Comparison of ENCODE assay signal across 1 cellular context in the genomic region with DNA sequence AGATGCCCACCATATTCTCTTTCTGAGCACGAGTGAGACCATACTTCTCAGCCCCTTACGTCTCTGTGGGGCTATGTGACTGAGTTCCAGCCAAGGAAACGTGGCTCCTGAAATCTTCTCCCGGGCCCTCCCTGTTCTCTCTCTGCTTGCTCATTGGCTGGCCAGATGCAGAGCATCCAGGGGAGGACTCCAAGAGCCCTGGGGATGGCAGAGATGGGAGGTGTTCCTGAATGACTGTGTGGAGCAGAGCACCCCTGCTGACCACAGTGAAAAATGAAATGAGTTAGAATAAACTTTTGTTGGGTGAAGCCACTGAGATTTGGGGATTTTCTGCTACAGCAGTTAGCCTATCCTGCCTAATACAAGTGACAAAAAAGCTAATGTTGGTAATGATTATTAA.
TF ChIP-seq lines count a peak whose summit lies in the region.

No MANE protein-coding gene starts in this region.

TF ChIP-seq in endothelial cell of umbilical vein, 7 proteins besides CTCF, POLR2A, EP300 and RAD21 (continued from another document):
- no peak for TF ChIP-seq GATA2 (IDR thresholded peaks at IDR 0.05; ENCODE audit: insufficient read depth, insufficient read length, low read depth, low read length)
- TF ChIP-seq, protein P1, sequence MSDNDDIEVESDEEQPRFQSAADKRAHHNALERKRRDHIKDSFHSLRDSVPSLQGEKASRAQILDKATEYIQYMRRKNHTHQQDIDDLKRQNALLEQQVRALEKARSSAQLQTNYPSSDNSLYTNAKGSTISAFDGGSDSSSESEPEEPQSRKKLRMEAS (IDR thresholded peaks at IDR 0.05; ENCODE audit: insufficient read depth, insufficient read length), result no peak
- no peak for TF ChIP-seq JUN (IDR thresholded peaks at IDR 0.05; ENCODE audit: borderline replicate concordance, insufficient read depth, insufficient read length, low read depth)
- no peak for TF ChIP-seq POLR2AphosphoS5 (IDR thresholded peaks at IDR 0.05; ENCODE audit: insufficient read depth, low read depth, low read length)
- TF ChIP-seq FOS (IDR thresholded peaks at IDR 0.05; ENCODE audit: borderline replicate concordance, insufficient read depth, low read length), result no peak
- no peak for TF ChIP-seq EZH2 (IDR thresholded peaks at IDR 0.05; ENCODE audit: borderline replicate concordance, low read depth, low read length, severe bottlenecking)
